In genomic region chr3:5021116-5021515, GRCh38 we compare ENCODE assay signal across 20 cellular contexts. TPM values are rescaled to one million over a fixed set of nuclear protein-coding genes. Genes with fewer than 3 reads are reported as not detected.
A peak's percentile ranks its signal among the peaks of the same experiment; 100 is the strongest.
DNase-seq lines count a peak whose midpoint lies in the region; ATAC-seq, FAIRE-seq and TF ChIP-seq lines count a peak whose summit lies in the region.
"Had no signal": no experiment of that assay in that cellular context is flagged by ENCODE, and none has a peak within 500 bp of the region (broad histone marks: within the 10 kb centered on the region; RNA-seq: fewer than 3 reads in every experiment).

No MANE protein-coding gene starts in this region.

- H3K79me1 ChIP-seq in mesendoderm (ENCODE audit: low read length), result no peaks in the 10 kb centered on the region

- no peaks in the 10 kb centered on the region for H3K9me3 ChIP-seq in A549
- no peaks in the 10 kb centered on the region for H3K9me3 ChIP-seq in Caco-2
- H3K9me3 ChIP-seq in psoas muscle, result no peaks in the 10 kb centered on the region
- H3K9me3 ChIP-seq: BLaER1, Peyer's patch, testis had no signal

- H3K9me3 Mint-ChIP-seq in Caco-2 (ENCODE audit: unreplicated experiment), result no peaks in the 10 kb centered on the region
- no peaks in the 10 kb centered on the region for H3K9me3 Mint-ChIP-seq in activated naive CD8-positive, alpha-beta T cell treated with anti-CD3 and anti-CD28 coated beads for 36 hours

- peak overlapping the region; percentile 78 for H2BK5ac ChIP-seq in mesendoderm (ENCODE audit: low read length)

- ATAC-seq in A549, result no peak
- no peak for ATAC-seq in HG02642 (IDR thresholded peaks at IDR 0.05; ENCODE audit: poor library complexity, unreplicated experiment)
- ATAC-seq in psoas muscle, result no peak

- no TSS peak for BruUV-seq in Caco-2 (replicated peaks; lab: Mats Ljungman, UMichigan)

- H3K4me1 ChIP-seq in A549 (peaks cover 96% of the 10 kb centered on the region), Caco-2 (peaks cover 45% of the 10 kb centered on the region), mesendoderm (ENCODE audit: control insufficient read depth, low read depth, low read length) (peaks cover 20% of the 10 kb centered on the region), psoas muscle (peaks cover 22% of the 10 kb centered on the region)

- H4K5ac ChIP-seq in mesendoderm (ENCODE audit: low read length), result no peak overlapping the region

- H3K4me2 ChIP-seq in A549 (peak overlapping the region; percentile 61; the same call in 2 of the 3 replicates), mesendoderm (ENCODE audit: low read length) (no peak overlapping the region)
- H3K4me2 ChIP-seq: BLaER1 had no signal

- intact Hi-C loops in Caco-2 (cut with micrococcal nuclease; ENCODE audit: unreplicated experiment), result no loop called here
- intact Hi-C loops in psoas muscle (cut with DNase I), result loop anchor here (2.0 to 10.0 kb wide), 3 partner anchors 26 to 306 kb away; no protein-coding TSS in a partner anchor

- H3K4ac ChIP-seq in mesendoderm (ENCODE audit: low read depth, low read length), result peak overlapping the region; percentile 42

- TF ChIP-seq CTCF in A549 (IDR thresholded peaks at IDR 0.05), result no peak
- TF ChIP-seq CTCF in Caco-2 (IDR thresholded peaks at IDR 0.05; ENCODE audit: insufficient read depth in 1 of 2, low read depth in 1 of 2, low read length in 1 of 2, severe bottlenecking in 1 of 2, unreplicated experiment in 1 of 2), result no peak
- TF ChIP-seq CTCF in foreskin fibroblast (IDR thresholded peaks at IDR 0.05; ENCODE audit: low read depth, low read length), result no peak
- no peak for TF ChIP-seq CTCF in psoas muscle (IDR thresholded peaks at IDR 0.05)

- H3K56ac ChIP-seq in mesendoderm (ENCODE audit: low read length), result peak overlapping the region; percentile 62

- H3K4me3 ChIP-seq in A549 (no peak overlapping the region), Caco-2 (ENCODE audit: low read depth, low read length) (no peak overlapping the region), mesendoderm (ENCODE audit: low read length) (no peak overlapping the region), foreskin fibroblast (ENCODE audit: low read depth in 1 of 2, low read length in 2 of 2) (no peak overlapping the region), psoas muscle (no peak overlapping the region)
- H3K4me3 ChIP-seq: BLaER1, Peyer's patch, testis had no signal

- peak overlapping the region; percentile 18 for H2BK120ac ChIP-seq in mesendoderm (ENCODE audit: low read depth, low read length)

- no peak for FAIRE-seq in A549 (lab: Jason Lieb, UNC)
- FAIRE-seq: endometrium had no signal

- no peak for TF ChIP-seq POLR2A in A549 (IDR thresholded peaks at IDR 0.05; ENCODE audit: low read length)

- peak overlapping the region; percentile 22 for H3K27ac Mint-ChIP-seq in Caco-2 (ENCODE audit: unreplicated experiment)
- H3K27ac Mint-ChIP-seq in activated naive CD8-positive, alpha-beta T cell treated with anti-CD3 and anti-CD28 coated beads for 36 hours, result peak overlapping the region; percentile 81

- DNase-seq in A549 (ENCODE audit: low read depth in 1 of 2, low spot score in 1 of 2) (no peak), Caco-2 (no peak), mesendoderm (no peak), COR-L47 (lab: John Stamatoyannopoulos, UW) (no peak), foreskin fibroblast (no peak), psoas muscle (no peak)
- no peak for DNase-seq in activated naive CD8-positive, alpha-beta T cell treated with anti-CD3 and anti-CD28 coated beads for 36 hours
- DNase-seq: activated CD4-positive, alpha-beta T cell treated with anti-CD3 and anti-CD28 coated beads, Interleukin-2, amount 50 U/mL, for 1 hour; central memory CD4-positive, alpha-beta T cell; islet precursor cell; midbrain; NCI-H187 treated with DMSO at 0.1 percent for 48 hours; NCI-H526; Peyer's patch; stimulated activated CD4-positive, alpha-beta T cell treated with anti-CD3 and anti-CD28 coated beads, Interleukin-12 subunit alpha, Interleukin-12 subunit beta, amount 100 ng/mL, for 4 hours; testis had no signal

- H3K36me3 Mint-ChIP-seq in Caco-2 (ENCODE audit: insufficient read depth, unreplicated experiment), result no peaks in the 10 kb centered on the region
- H3K36me3 Mint-ChIP-seq in activated naive CD8-positive, alpha-beta T cell treated with anti-CD3 and anti-CD28 coated beads for 36 hours, result no peaks in the 10 kb centered on the region

- H3K27me3 ChIP-seq in Caco-2 (replicated peaks; ENCODE audit: control insufficient read depth, insufficient read depth, low read length) (no peaks in the 10 kb centered on the region), mesendoderm (ENCODE audit: insufficient read depth, low read length, poor library complexity) (no peaks in the 10 kb centered on the region), psoas muscle (ENCODE audit: insufficient read depth in 3 of 3, low read length in 2 of 3) (no peaks in the 10 kb centered on the region)
- H3K27me3 ChIP-seq: BLaER1, Peyer's patch, testis had no signal

- H2BK15ac ChIP-seq in mesendoderm (replicated peaks; ENCODE audit: low read depth), result no peak overlapping the region

- no peak overlapping the region for H3K9ac ChIP-seq in mesendoderm (ENCODE audit: low read length)
- H3K9ac ChIP-seq: BLaER1, parathyroid adenoma had no signal

- H3K27me3 Mint-ChIP-seq in Caco-2 (ENCODE audit: insufficient read depth, unreplicated experiment), result no peaks in the 10 kb centered on the region
- H3K27me3 Mint-ChIP-seq in activated naive CD8-positive, alpha-beta T cell treated with anti-CD3 and anti-CD28 coated beads for 36 hours, result no peaks in the 10 kb centered on the region

- H2AK5ac ChIP-seq in mesendoderm (ENCODE audit: low read length), result peak overlapping the region; percentile 94

- no peak overlapping the region for H4K8ac ChIP-seq in mesendoderm (ENCODE audit: low read depth, low read length)

- H3K18ac ChIP-seq in mesendoderm (ENCODE audit: low read length), result peak overlapping the region; percentile 28

- H3K4me3 Mint-ChIP-seq in Caco-2 (ENCODE audit: unreplicated experiment), result no peak overlapping the region
- no peak overlapping the region for H3K4me3 Mint-ChIP-seq in activated naive CD8-positive, alpha-beta T cell treated with anti-CD3 and anti-CD28 coated beads for 36 hours

- CTCF ChIA-PET in A549 (lab: Yijun Ruan, JAX), result interaction anchor here (0.8 to 15.9 kb wide), 7 partner anchors 8 to 310 kb away, joined by 3 to 445 read pairs (median 10); partner anchors contain the start of gene BHLHE40
- CTCF ChIA-PET in Caco-2 (lab: Charles Lee), result no interaction called here

- H3K27ac ChIP-seq in A549 (peak overlapping the region; percentile 94 to 98), mesendoderm (ENCODE audit: low read depth, low read length) (no peak overlapping the region), psoas muscle (no peak overlapping the region)
- H3K27ac ChIP-seq: BLaER1, parathyroid adenoma, Peyer's patch, testis had no signal

- 97% methylated on average over 9 of the region's 9 CpGs for WGBS in A549 (ENCODE audit: missing lambda C conversion rate)
- WGBS in mesendoderm (ENCODE audit: extremely low coverage, insufficient coverage, low lambda C conversion rate), result no CpG with 5 or more reads among the region's 9 CpGs
- 94 to 95% (median 94%) methylated on average over 9 of the region's 9 CpGs for WGBS in psoas muscle, 3 donors

- TF ChIP-seq EP300 in A549 (IDR thresholded peaks at IDR 0.05), result no peak

- no peak for TF ChIP-seq RAD21 in A549 (conservative IDR thresholded peaks at IDR 0.05 in 1 of 2, IDR thresholded peaks at IDR 0.05 in 1 of 2)

- POLR2A ChIA-PET in A549 (lab: Yijun Ruan, JAX), result interaction anchor here (7.5 kb wide), 1 partner anchor 39 kb away, joined by 367 read pairs; the partner anchor contains the start of gene BHLHE40
- POLR2A ChIA-PET in Caco-2 (lab: Charles Lee), result no interaction called here

- H3K4me1 Mint-ChIP-seq in Caco-2 (ENCODE audit: low read depth, unreplicated experiment), result peaks cover 53% of the 10 kb centered on the region
- peaks cover 63% of the 10 kb centered on the region for H3K4me1 Mint-ChIP-seq in activated naive CD8-positive, alpha-beta T cell treated with anti-CD3 and anti-CD28 coated beads for 36 hours

- H3K79me2 ChIP-seq in mesendoderm (ENCODE audit: control insufficient read depth, insufficient read depth, low read length), result no peaks in the 10 kb centered on the region
- H3K79me2 ChIP-seq: parathyroid adenoma had no signal

- H3K23ac ChIP-seq in mesendoderm (ENCODE audit: low read length), result no peak overlapping the region

- H3K36me3 ChIP-seq in Caco-2 (ENCODE audit: control insufficient read depth, insufficient read depth, low read length) (no peaks in the 10 kb centered on the region), mesendoderm (ENCODE audit: control insufficient read depth, insufficient read depth, low read length) (no peaks in the 10 kb centered on the region), psoas muscle (ENCODE audit: insufficient read depth in 1 of 2, low read depth in 1 of 2) (no peaks in the 10 kb centered on the region)
- H3K36me3 ChIP-seq: BLaER1, Peyer's patch had no signal

TF ChIP-seq in A549, 52 proteins besides CTCF, POLR2A, EP300 and RAD21:
- TF ChIP-seq RCOR1 (IDR thresholded peaks at IDR 0.05; ENCODE audit: low read depth, low read length) (no peak), CBX2 (IDR thresholded peaks at IDR 0.05; ENCODE audit: borderline replicate concordance, low read depth) (no peak), ZFP36 (IDR thresholded peaks at IDR 0.05; ENCODE audit: borderline replicate concordance, partially characterized antibody) (no peak), PBX3 (IDR thresholded peaks at IDR 0.05) (no peak)

RNA-seq across cellular contexts. Expression of gene BHLHE40, which starts 41.9 kb away (rescaled TPM):
- polyA plus RNA-seq in A549 (2011; rRNA removed) (160 and 171 TPM in 2 replicates), A549 (2017; fragmentation: RNase III; extraction: RNeasy Plus Mini Kit Qiagen cat#74134 plus additional on column Dnase treatment) (65.7 to 105 TPM (median 102 TPM) in 3 replicates), psoas muscle (10 to 100 TPM; 16.7 to 65.1 (median 33.5) TPM)
- 90.0 and 114 TPM in 2 replicates for polyA plus RNA-seq in A549 (2012; cell fraction: cytosol; rRNA removed)
- polyA plus RNA-seq in A549 (2012; cell fraction: nucleus; rRNA removed), result 210 and 265 TPM in 2 replicates
- 221 and 248 TPM in 2 replicates for polyA minus RNA-seq in A549 (2011; rRNA and poly(A)+ RNA removed)
- total RNA-seq in Caco-2 (2022) (8.5 and 8.7 TPM in 2 replicates), psoas muscle (100 to 1,000 TPM in 1 of 4 donors, 10 to 100 TPM in 3; 22.7 to 143 (median 77.0) TPM)
- 100 to 1,000 TPM; 292 to 294 TPM for total RNA-seq in activated naive CD8-positive, alpha-beta T cell treated with anti-CD3 and anti-CD28 coated beads for 36 hours
- polyA plus RNA-seq in mesendoderm (2013, experiment 1 of 2), result 22.9 TPM
- 23.5 TPM for polyA plus RNA-seq in mesendoderm (2013, experiment 2 of 2)

Comparison
In these comparisons a context has a peak if more than half of its experiments do, and no peak if none do; other contexts are left out.
1. H3K27ac ChIP-seq: peak in A549 (2 of 2); none in mesendoderm (single experiment) and psoas muscle (single experiment).